18 cellular contexts compared by ENCODE assay signal in the genomic region with DNA sequence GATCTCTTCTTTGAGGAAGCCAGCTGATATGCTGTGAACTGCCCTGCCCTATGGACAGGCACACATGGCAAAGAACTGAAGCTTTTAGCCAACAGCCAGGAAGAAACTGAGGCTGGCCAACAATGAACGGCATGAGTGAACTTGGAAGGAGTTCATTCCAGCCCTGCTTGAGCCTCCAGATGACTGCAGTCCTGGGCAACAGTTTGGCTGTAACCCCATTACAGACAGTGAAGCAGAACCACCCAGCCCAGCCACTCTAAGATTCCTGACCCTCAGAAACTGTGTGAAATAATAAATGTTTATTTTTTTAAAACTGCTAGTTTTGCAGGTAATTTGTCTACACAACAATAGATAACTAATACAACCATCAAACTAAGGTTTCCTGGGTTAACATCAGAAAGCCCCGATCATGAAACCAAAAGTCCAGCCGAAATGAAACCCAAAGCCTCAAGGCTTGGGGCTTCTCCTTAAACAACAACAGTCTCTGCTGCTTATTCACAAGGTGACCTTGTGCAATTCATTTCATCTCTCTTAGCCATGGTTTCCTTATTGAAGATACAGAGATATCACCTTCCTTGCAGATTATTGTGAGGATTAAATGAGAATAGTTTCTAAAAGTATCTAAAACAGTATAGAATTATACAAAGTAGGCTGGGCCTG. TPM values are rescaled to one million over a fixed set of nuclear protein-coding genes. Genes with fewer than 3 reads are reported as not detected.
A peak's percentile ranks its signal among the peaks of the same experiment; 100 is the strongest.
DNase-seq lines count a peak whose midpoint lies in the region; ATAC-seq and TF ChIP-seq lines count a peak whose summit lies in the region.
"Had no signal": no experiment of that assay in that cellular context is flagged by ENCODE, and none has a peak within 500 bp of the region (broad histone marks: within the 10 kb centered on the region; RNA-seq: fewer than 3 reads in every experiment).

No MANE protein-coding gene starts in this region.

- no peaks in the 10 kb centered on the region for H3K4me1 ChIP-seq in adrenal gland (replicated peaks in 1 of 2)

- no peaks in the 10 kb centered on the region for H3K27me3 ChIP-seq in adrenal gland
- H3K27me3 ChIP-seq: spleen had no signal

- 83 to 89% (median 89%) methylated on average over 3 of the region's 3 CpGs for WGBS in adrenal gland, 4 donors

- POLR2A ChIA-PET in naive thymus-derived CD8-positive, alpha-beta T cell (lab: Charles Lee), result no interaction called here

- no peak for TF ChIP-seq CTCF in adrenal gland (IDR thresholded peaks at IDR 0.05)

- ATAC-seq in stimulated activated naive CD8-positive, alpha-beta T cell treated with anti-CD3 and anti-CD28 coated beads, Interleukin-15, amount 100 ng/mL, for 72 hours, result peak; percentile 54
- no peak for ATAC-seq in stimulated activated naive CD8-positive, alpha-beta T cell treated with anti-CD3 and anti-CD28 coated beads, Interleukin-15, Interleukin-2, amounts not matched to agents 100 U/mL and 50 U/mL, for 24 hours
- ATAC-seq in GM21737 (IDR thresholded peaks at IDR 0.05; ENCODE audit: unreplicated experiment) (peak; percentile 39), HG03175 (IDR thresholded peaks at IDR 0.05; ENCODE audit: unreplicated experiment) (peak; percentile 55)
- no peak for ATAC-seq in naive thymus-derived CD8-positive, alpha-beta T cell
- ATAC-seq: effector memory CD8-positive, alpha-beta T cell had no signal

- no peaks in the 10 kb centered on the region for H3K36me3 ChIP-seq in adrenal gland (replicated peaks in 1 of 2)
- H3K36me3 ChIP-seq: spleen had no signal

- H3K27ac Mint-ChIP-seq in stimulated activated naive CD8-positive, alpha-beta T cell treated with anti-CD3 and anti-CD28 coated beads, Interleukin-15, amount 100 ng/mL, for 72 hours, result peak overlapping the region; percentile 68 to 72
- H3K27ac Mint-ChIP-seq in naive thymus-derived CD8-positive, alpha-beta T cell, result no peak overlapping the region
- H3K27ac Mint-ChIP-seq: CD8-positive, alpha-beta memory T cell; effector memory CD8-positive, alpha-beta T cell; immature natural killer cell had no signal

- H3K4me3 ChIP-seq in adrenal gland, result no peak overlapping the region
- H3K4me3 ChIP-seq: spleen had no signal

- DNase-seq in stimulated activated naive CD8-positive, alpha-beta T cell treated with anti-CD3 and anti-CD28 coated beads, Interleukin-15, amount 100 ng/mL, for 72 hours, result no peak
- no peak for DNase-seq in stimulated activated naive CD8-positive, alpha-beta T cell treated with anti-CD3 and anti-CD28 coated beads, Interleukin-15, Interleukin-2, amounts not matched to agents 100 U/mL and 50 U/mL, for 24 hours
- no peak for DNase-seq in NCI-H82 (lab: John Stamatoyannopoulos, UW)
- DNase-seq in naive thymus-derived CD8-positive, alpha-beta T cell, result no peak
- DNase-seq in adrenal gland, result no peak
- DNase-seq in NK-92 treated with Interleukin-12 subunit alpha and Interleukin-12 subunit beta, amount 100 ng/mL, for 24 hours (lab: John Stamatoyannopoulos, UW), result no peak
- DNase-seq: activated CD8-positive, alpha-beta memory T cell treated with anti-CD3 and anti-CD28 coated beads for 24 hours; CD8-positive, alpha-beta memory T cell; effector memory CD8-positive, alpha-beta T cell; foreskin melanocyte; immature natural killer cell; NCI-H1092 treated with DMSO at 0.1 percent for 48 hours; NCI-H345; occipital lobe; spleen had no signal

- no peak for TF ChIP-seq POLR2A in adrenal gland (IDR thresholded peaks at IDR 0.05)

- H3K4me3 Mint-ChIP-seq in stimulated activated naive CD8-positive, alpha-beta T cell treated with anti-CD3 and anti-CD28 coated beads, Interleukin-15, amount 100 ng/mL, for 72 hours, result no peak overlapping the region
- H3K4me3 Mint-ChIP-seq in naive thymus-derived CD8-positive, alpha-beta T cell, result no peak overlapping the region
- H3K4me3 Mint-ChIP-seq: CD8-positive, alpha-beta memory T cell; effector memory CD8-positive, alpha-beta T cell had no signal

- H3K27ac ChIP-seq in adrenal gland, result no peak overlapping the region
- H3K27ac ChIP-seq: RWPE1, spleen had no signal

- H3K9me3 Mint-ChIP-seq in stimulated activated naive CD8-positive, alpha-beta T cell treated with anti-CD3 and anti-CD28 coated beads, Interleukin-15, amount 100 ng/mL, for 72 hours, result no peaks in the 10 kb centered on the region
- no peaks in the 10 kb centered on the region for H3K9me3 Mint-ChIP-seq in naive thymus-derived CD8-positive, alpha-beta T cell
- H3K9me3 Mint-ChIP-seq: CD8-positive, alpha-beta memory T cell; effector memory CD8-positive, alpha-beta T cell; immature natural killer cell had no signal

- H3K4me1 Mint-ChIP-seq in stimulated activated naive CD8-positive, alpha-beta T cell treated with anti-CD3 and anti-CD28 coated beads, Interleukin-15, amount 100 ng/mL, for 72 hours, result peaks cover 19% of the 10 kb centered on the region
- peaks cover 11 to 22% (median 13%) of the 10 kb centered on the region in 4 donors for H3K4me1 Mint-ChIP-seq in naive thymus-derived CD8-positive, alpha-beta T cell
- H3K4me1 Mint-ChIP-seq: CD8-positive, alpha-beta memory T cell had no signal

- no peaks in the 10 kb centered on the region for H3K27me3 Mint-ChIP-seq in stimulated activated naive CD8-positive, alpha-beta T cell treated with anti-CD3 and anti-CD28 coated beads, Interleukin-15, amount 100 ng/mL, for 72 hours
- no peaks in the 10 kb centered on the region for H3K27me3 Mint-ChIP-seq in naive thymus-derived CD8-positive, alpha-beta T cell

- H3K9me3 ChIP-seq in adrenal gland (replicated peaks in 1 of 3), result no peaks in the 10 kb centered on the region
- H3K9me3 ChIP-seq: spleen had no signal

- intact Hi-C loops in adrenal gland (cut with DNase I), result no loop called here

- no peaks in the 10 kb centered on the region for H3K36me3 Mint-ChIP-seq in naive thymus-derived CD8-positive, alpha-beta T cell
- H3K36me3 Mint-ChIP-seq: CD8-positive, alpha-beta memory T cell; immature natural killer cell had no signal

RNA-seq across cellular contexts. Expression of a gene that starts 31.4 kb away (rescaled TPM):
- 10 to 100 TPM; 24.4 to 28.9 TPM for total RNA-seq in naive thymus-derived CD8-positive, alpha-beta T cell
- 10 to 100 TPM; 17.2 to 24.2 (median 21.6) TPM for polyA plus RNA-seq in naive thymus-derived CD8-positive, alpha-beta T cell
- total RNA-seq in adrenal gland, result 10 to 100 TPM; 17.2 to 31.5 (median 24.1) TPM
- 10 to 100 TPM; 12.4 to 21.7 (median 14.1) TPM for polyA plus RNA-seq in adrenal gland

Comparison
In these comparisons a context has a peak if more than half of its experiments do, and no peak if none do; other contexts are left out.
1. ATAC-seq: peak in stimulated activated naive CD8-positive, alpha-beta T cell treated with anti-CD3 and anti-CD28 coated beads, Interleukin-15, amount 100 ng/mL, for 72 hours (single experiment), GM21737 (single experiment) and HG03175 (single experiment); none in stimulated activated naive CD8-positive, alpha-beta T cell treated with anti-CD3 and anti-CD28 coated beads, Interleukin-15, Interleukin-2, amounts not matched to agents 100 U/mL and 50 U/mL, for 24 hours (single experiment) and naive thymus-derived CD8-positive, alpha-beta T cell (0 of 2).
2. H3K27ac Mint-ChIP-seq: peak in stimulated activated naive CD8-positive, alpha-beta T cell treated with anti-CD3 and anti-CD28 coated beads, Interleukin-15, amount 100 ng/mL, for 72 hours (2 of 2); none in naive thymus-derived CD8-positive, alpha-beta T cell (0 of 10).